Comparison of ENCODE assay signal across 3 cellular contexts in the genomic region with DNA sequence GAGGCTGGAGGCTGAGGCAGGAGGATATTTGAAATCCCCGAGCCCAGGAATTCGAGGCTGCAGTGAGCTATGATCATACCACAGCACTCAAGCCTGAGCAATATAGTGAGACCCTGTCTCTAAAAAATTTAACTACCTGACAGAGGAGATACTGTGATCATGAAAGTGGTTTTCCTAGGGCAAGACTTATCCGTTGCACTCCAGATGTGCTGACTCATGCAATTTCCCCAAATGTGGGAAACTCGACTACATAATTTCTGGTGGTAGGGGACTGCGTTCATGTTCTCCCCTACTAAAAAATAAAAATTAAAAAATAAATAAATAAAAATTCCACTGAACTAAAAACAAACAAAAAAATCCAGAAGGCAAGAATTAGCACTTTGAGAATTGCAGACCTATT.
TF ChIP-seq lines count a peak whose summit lies in the region.

No MANE protein-coding gene starts in this region.

TF ChIP-seq in A549, 52 proteins besides CTCF, POLR2A, EP300 and RAD21:
- peak; percentile 84 for TF ChIP-seq MAFK (IDR thresholded peaks at IDR 0.05; ENCODE audit: partially characterized antibody)
- no peak for TF ChIP-seq MAZ (IDR thresholded peaks at IDR 0.05; ENCODE audit: borderline replicate concordance, low read depth, low read length)

TF ChIP-seq in IMR-90, 13 proteins besides CTCF, POLR2A, EP300 and RAD21:
- TF ChIP-seq MAFK (IDR thresholded peaks at IDR 0.05; ENCODE audit: low read depth, low read length), result peak; percentile 94
- peak; percentile 56 for TF ChIP-seq NFE2L2 (IDR thresholded peaks at IDR 0.05; ENCODE audit: low read depth, low read length)
- no peak for TF ChIP-seq RCOR1 (IDR thresholded peaks at IDR 0.05; ENCODE audit: insufficient replicate concordance, low read length)

TF ChIP-seq in K562, 482 proteins besides CTCF, POLR2A, EP300 and RAD21 (continues in another document):
- no peak for TF ChIP-seq PURB (CRISPR knock-in tag; IDR thresholded peaks at IDR 0.05; ENCODE audit: low read depth)
- TF ChIP-seq ASH1L (IDR thresholded peaks at IDR 0.05; ENCODE audit: borderline replicate concordance, low read depth, partially characterized antibody), result no peak
- TF ChIP-seq NCOA2 (IDR thresholded peaks at IDR 0.05; ENCODE audit: partially characterized antibody in 2 of 2), result no peak
- no peak for TF ChIP-seq SIN3A (IDR thresholded peaks at IDR 0.05; ENCODE audit: borderline replicate concordance in 2 of 2, control insufficient read depth in 1 of 2, low read depth in 2 of 2, low read length in 2 of 2)
- TF ChIP-seq CBFA2T3 (IDR thresholded peaks at IDR 0.05), result peak; percentile 26; the same call in 1 of the 2 replicates
- TF ChIP-seq, protein P1, sequence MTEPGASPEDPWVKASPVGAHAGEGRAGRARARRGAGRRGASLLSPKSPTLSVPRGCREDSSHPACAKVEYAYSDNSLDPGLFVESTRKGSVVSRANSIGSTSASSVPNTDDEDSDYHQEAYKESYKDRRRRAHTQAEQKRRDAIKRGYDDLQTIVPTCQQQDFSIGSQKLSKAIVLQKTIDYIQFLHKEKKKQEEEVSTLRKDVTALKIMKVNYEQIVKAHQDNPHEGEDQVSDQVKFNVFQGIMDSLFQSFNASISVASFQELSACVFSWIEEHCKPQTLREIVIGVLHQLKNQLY (CRISPR knock-in tag; conservative IDR thresholded peaks at IDR 0.05), result no peak
- peak; percentile 99 for TF ChIP-seq C11orf30 (IDR thresholded peaks at IDR 0.05; ENCODE audit: low read depth)
- TF ChIP-seq POLR2AphosphoS2 (IDR thresholded peaks at IDR 0.05; ENCODE audit: low read length), result no peak
- TF ChIP-seq, protein P2, sequence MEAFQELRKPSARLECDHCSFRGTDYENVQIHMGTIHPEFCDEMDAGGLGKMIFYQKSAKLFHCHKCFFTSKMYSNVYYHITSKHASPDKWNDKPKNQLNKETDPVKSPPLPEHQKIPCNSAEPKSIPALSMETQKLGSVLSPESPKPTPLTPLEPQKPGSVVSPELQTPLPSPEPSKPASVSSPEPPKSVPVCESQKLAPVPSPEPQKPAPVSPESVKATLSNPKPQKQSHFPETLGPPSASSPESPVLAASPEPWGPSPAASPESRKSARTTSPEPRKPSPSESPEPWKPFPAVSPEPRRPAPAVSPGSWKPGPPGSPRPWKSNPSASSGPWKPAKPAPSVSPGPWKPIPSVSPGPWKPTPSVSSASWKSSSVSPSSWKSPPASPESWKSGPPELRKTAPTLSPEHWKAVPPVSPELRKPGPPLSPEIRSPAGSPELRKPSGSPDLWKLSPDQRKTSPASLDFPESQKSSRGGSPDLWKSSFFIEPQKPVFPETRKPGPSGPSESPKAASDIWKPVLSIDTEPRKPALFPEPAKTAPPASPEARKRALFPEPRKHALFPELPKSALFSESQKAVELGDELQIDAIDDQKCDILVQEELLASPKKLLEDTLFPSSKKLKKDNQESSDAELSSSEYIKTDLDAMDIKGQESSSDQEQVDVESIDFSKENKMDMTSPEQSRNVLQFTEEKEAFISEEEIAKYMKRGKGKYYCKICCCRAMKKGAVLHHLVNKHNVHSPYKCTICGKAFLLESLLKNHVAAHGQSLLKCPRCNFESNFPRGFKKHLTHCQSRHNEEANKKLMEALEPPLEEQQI (IDR thresholded peaks at IDR 0.05), result no peak
- TF ChIP-seq BRD4 (IDR thresholded peaks at IDR 0.05), result no peak
- TF ChIP-seq NUFIP1 (IDR thresholded peaks at IDR 0.05; ENCODE audit: partially characterized antibody), result no peak
- no peak for TF ChIP-seq ZNF174 (CRISPR knock-in tag; IDR thresholded peaks at IDR 0.05)
- TF ChIP-seq EGR1 (conservative IDR thresholded peaks at IDR 0.05), result no peak
- TF ChIP-seq, protein P3, sequence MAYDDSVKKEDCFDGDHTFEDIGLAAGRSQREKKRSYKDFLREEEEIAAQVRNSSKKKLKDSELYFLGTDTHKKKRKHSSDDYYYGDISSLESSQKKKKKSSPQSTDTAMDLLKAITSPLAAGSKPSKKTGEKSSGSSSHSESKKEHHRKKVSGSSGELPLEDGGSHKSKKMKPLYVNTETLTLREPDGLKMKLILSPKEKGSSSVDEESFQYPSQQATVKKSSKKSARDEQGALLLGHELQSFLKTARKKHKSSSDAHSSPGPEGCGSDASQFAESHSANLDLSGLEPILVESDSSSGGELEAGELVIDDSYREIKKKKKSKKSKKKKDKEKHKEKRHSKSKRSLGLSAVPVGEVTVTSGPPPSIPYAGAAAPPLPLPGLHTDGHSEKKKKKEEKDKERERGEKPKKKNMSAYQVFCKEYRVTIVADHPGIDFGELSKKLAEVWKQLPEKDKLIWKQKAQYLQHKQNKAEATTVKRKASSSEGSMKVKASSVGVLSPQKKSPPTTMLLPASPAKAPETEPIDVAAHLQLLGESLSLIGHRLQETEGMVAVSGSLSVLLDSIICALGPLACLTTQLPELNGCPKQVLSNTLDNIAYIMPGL (CRISPR knock-in tag; IDR thresholded peaks at IDR 0.05), result no peak
- TF ChIP-seq CAMTA2 (CRISPR knock-in tag; conservative IDR thresholded peaks at IDR 0.05), result no peak
- TF ChIP-seq U2AF1 (optimal IDR thresholded peaks at IDR 0.05; ENCODE audit: low read depth, low read length), result no peak
- TF ChIP-seq HDAC1 (IDR thresholded peaks at IDR 0.05), result no peak
- TF ChIP-seq, protein P4, sequence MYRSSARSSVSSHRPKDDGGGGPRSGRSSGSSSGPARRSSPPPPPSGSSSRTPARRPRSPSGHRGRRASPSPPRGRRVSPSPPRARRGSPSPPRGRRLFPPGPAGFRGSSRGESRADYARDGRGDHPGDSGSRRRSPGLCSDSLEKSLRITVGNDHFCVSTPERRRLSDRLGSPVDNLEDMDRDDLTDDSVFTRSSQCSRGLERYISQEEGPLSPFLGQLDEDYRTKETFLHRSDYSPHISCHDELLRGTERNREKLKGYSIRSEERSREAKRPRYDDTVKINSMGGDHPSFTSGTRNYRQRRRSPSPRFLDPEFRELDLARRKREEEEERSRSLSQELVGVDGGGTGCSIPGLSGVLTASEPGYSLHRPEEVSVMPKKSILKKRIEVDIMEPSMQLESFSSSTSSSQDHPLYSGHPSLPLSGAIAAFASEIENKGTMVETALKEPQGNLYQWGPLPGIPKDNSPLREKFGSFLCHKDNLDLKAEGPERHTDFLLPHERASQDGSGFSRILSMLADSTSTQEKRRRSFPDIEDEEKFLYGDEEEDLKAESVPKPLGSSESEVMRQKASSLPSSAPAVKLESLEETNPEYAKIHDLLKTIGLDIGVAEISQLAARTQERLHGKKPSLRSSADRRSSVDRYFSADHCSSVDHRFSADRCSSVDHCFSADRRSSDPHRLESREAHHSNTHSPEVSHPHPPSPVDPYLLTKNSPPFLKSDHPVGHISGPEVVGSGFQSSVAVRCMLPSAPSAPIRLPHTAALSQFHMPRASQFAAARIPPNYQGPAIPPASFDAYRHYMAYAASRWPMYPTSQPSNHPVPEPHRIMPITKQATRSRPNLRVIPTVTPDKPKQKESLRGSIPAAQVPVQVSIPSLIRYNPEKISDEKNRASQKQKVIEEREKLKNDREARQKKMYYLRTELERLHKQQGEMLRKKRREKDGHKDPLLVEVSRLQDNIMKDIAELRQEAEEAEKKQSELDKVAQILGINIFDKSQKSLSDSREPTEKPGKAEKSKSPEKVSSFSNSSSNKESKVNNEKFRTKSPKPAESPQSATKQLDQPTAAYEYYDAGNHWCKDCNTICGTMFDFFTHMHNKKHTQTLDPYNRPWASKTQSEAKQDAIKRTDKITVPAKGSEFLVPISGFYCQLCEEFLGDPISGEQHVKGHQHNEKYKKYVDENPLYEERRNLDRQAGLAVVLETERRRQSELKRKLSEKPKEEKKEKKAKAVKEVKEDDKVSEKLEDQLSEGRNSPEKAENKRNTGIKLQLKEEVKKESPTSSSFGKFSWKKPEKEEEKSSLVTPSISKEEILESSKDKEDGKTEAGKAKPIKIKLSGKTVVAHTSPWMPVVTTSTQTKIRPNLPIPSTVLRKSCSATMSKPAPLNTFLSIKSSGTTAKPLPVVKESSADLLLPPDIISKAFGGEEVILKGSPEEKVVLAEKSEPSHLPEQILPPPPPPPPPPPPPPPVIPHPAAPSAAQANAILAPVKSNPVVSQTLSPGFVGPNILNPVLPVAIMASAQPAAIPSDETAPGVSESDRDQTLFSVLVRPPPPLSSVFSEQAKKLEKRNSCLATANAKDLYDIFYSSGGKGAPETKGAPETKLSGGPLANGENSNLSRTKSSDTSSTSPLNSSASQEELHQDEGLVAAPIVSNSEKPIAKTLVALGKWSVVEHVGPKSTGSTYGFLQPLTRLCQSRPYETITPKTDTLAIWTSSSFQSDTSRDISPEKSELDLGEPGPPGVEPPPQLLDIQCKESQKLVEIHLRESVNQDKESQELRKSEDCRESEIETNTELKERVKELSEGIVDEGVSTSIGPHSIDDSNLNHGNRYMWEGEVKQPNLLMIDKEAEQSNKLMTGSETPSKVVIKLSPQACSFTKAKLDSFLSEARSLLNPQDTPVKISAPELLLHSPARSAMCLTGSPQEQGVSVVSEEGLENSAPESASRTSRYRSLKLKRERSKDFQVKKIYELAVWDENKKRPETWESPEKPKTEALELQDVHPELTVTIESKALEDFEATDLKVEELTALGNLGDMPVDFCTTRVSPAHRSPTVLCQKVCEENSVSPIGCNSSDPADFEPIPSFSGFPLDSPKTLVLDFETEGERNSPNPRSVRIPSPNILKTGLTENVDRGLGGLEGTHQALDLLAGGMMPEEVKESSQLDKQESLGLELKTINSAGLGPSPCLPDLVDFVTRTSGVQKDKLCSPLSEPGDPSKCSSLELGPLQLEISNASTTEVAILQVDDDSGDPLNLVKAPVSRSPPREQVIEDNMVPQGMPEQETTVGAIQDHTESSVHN (IDR thresholded peaks at IDR 0.05; ENCODE audit: borderline replicate concordance in 1 of 2, low read depth in 1 of 2), result no peak
- TF ChIP-seq PML (IDR thresholded peaks at IDR 0.05; ENCODE audit: low read length), result no peak
- no peak for TF ChIP-seq ZNF311 (CRISPR knock-in tag; IDR thresholded peaks at IDR 0.05)
- peak; percentile 90 for TF ChIP-seq NFE2 (IDR thresholded peaks at IDR 0.05; ENCODE audit: low read depth)
- TF ChIP-seq RNF2 (IDR thresholded peaks at IDR 0.05), result no peak
- peak; percentile 40; the same call in 1 of the 2 replicates for TF ChIP-seq ARID1B (IDR thresholded peaks at IDR 0.05)
- TF ChIP-seq ETV6 (IDR thresholded peaks at IDR 0.05; ENCODE audit: borderline replicate concordance in 1 of 2, low read depth in 2 of 2, low read length in 1 of 2), result no peak
- no peak for TF ChIP-seq ETV6 (CRISPR knock-in tag; IDR thresholded peaks at IDR 0.05; ENCODE audit: borderline replicate concordance)
- TF ChIP-seq FIP1L1 (IDR thresholded peaks at IDR 0.05; ENCODE audit: low read depth, low read length, poor library complexity, severe bottlenecking), result no peak
- TF ChIP-seq, protein P5, sequence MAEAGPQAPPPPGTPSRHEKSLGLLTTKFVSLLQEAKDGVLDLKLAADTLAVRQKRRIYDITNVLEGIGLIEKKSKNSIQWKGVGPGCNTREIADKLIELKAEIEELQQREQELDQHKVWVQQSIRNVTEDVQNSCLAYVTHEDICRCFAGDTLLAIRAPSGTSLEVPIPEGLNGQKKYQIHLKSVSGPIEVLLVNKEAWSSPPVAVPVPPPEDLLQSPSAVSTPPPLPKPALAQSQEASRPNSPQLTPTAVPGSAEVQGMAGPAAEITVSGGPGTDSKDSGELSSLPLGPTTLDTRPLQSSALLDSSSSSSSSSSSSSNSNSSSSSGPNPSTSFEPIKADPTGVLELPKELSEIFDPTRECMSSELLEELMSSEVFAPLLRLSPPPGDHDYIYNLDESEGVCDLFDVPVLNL (CRISPR knock-in tag; IDR thresholded peaks at IDR 0.05; ENCODE audit: low read depth), result no peak
- TF ChIP-seq ARHGAP35 (IDR thresholded peaks at IDR 0.05; ENCODE audit: partially characterized antibody), result no peak
- TF ChIP-seq JUND (IDR thresholded peaks at IDR 0.05; ENCODE audit: borderline replicate concordance, low read depth, low read length), result peak; percentile 20; the same call in 1 of the 2 replicates
- no peak for TF ChIP-seq JUND (tag; IDR thresholded peaks at IDR 0.05; ENCODE audit: borderline replicate concordance, low read depth, low read length)
- TF ChIP-seq NFXL1 (CRISPR knock-in tag; IDR thresholded peaks at IDR 0.05), result no peak
- TF ChIP-seq HNRNPLL (IDR thresholded peaks at IDR 0.05; ENCODE audit: low read depth, low read length, poor library complexity, severe bottlenecking), result no peak
- peak; percentile 99 for TF ChIP-seq MAFF (IDR thresholded peaks at IDR 0.05; ENCODE audit: low read length)
- TF ChIP-seq FOSL1 (tag; conservative IDR thresholded peaks at IDR 0.05), result no peak
- no peak for TF ChIP-seq BRD9 (IDR thresholded peaks at IDR 0.05; ENCODE audit: low read depth, partially characterized antibody)
- no peak for TF ChIP-seq MED1 (CRISPR knock-in tag; IDR thresholded peaks at IDR 0.05; ENCODE audit: borderline replicate concordance)
- no peak for TF ChIP-seq HDAC6 (IDR thresholded peaks at IDR 0.05; ENCODE audit: low read depth, low read length)
- peak; percentile 98 for TF ChIP-seq MAFG (tag; conservative IDR thresholded peaks at IDR 0.05)
- TF ChIP-seq, protein P6, sequence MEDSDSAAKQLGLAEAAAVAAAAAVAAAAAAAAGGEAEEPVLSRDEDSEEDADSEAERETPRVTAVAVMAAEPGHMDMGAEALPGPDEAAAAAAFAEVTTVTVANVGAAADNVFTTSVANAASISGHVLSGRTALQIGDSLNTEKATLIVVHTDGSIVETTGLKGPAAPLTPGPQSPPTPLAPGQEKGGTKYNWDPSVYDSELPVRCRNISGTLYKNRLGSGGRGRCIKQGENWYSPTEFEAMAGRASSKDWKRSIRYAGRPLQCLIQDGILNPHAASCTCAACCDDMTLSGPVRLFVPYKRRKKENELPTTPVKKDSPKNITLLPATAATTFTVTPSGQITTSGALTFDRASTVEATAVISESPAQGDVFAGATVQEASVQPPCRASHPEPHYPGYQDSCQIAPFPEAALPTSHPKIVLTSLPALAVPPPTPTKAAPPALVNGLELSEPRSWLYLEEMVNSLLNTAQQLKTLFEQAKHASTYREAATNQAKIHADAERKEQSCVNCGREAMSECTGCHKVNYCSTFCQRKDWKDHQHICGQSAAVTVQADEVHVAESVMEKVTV (CRISPR knock-in tag; IDR thresholded peaks at IDR 0.05), result no peak
- TF ChIP-seq, protein P7, sequence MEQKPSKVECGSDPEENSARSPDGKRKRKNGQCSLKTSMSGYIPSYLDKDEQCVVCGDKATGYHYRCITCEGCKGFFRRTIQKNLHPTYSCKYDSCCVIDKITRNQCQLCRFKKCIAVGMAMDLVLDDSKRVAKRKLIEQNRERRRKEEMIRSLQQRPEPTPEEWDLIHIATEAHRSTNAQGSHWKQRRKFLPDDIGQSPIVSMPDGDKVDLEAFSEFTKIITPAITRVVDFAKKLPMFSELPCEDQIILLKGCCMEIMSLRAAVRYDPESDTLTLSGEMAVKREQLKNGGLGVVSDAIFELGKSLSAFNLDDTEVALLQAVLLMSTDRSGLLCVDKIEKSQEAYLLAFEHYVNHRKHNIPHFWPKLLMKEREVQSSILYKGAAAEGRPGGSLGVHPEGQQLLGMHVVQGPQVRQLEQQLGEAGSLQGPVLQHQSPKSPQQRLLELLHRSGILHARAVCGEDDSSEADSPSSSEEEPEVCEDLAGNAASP (IDR thresholded peaks at IDR 0.05), result no peak
- no peak for TF ChIP-seq ZNF184 (CRISPR knock-in tag; IDR thresholded peaks at IDR 0.05)
- TF ChIP-seq, protein P8, sequence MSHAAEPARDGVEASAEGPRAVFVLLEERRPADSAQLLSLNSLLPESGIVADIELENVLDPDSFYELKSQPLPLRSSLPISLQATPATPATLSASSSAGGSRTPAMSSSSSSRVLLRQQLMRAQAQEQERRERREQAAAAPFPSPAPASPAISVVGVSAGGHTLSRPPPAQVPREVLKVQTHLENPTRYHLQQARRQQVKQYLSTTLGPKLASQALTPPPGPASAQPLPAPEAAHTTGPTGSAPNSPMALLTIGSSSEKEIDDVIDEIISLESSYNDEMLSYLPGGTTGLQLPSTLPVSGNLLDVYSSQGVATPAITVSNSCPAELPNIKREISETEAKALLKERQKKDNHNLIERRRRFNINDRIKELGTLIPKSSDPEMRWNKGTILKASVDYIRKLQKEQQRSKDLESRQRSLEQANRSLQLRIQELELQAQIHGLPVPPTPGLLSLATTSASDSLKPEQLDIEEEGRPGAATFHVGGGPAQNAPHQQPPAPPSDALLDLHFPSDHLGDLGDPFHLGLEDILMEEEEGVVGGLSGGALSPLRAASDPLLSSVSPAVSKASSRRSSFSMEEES (CRISPR knock-in tag; IDR thresholded peaks at IDR 0.05), result no peak
